In the genomic region with DNA sequence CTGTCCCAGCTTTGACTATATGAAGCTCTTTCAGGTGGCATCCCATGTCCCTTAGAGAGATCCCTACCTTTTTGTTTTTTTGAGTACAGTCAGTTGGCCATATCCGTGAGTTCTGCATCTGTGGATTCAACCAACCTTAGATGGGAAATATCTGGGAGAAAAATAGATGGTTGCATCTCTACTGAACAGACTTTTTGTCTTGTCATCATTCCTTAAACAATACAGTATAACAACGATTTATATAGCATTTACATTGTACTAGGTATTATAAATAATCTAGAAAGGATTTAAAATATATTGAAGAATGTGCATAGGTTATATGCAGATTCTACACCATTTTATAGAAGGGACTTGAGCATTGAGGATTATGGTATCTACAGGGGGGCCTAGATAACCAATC, we compare ENCODE assay signal across 22 cellular contexts.
"Had no signal": no experiment of that assay in that cellular context is flagged by ENCODE, and none has a peak within 500 bp of the region (broad histone marks: within the 10 kb centered on the region; RNA-seq: fewer than 3 reads in every experiment).

No MANE protein-coding gene starts in this region.

- H3K36me3 ChIP-seq: SJSA1 had no signal

- FAIRE-seq: RCC 7860 had no signal

- H3K9ac ChIP-seq: SK-N-SH had no signal

- DNase-seq: Karpas-422, KG1, MM.1S, NCI-H1092 treated with DMSO at 0.1 percent for 48 hours, NCI-H1436, NCI-H187, NCI-H2029, NCI-H2081 treated with DMSO at 0.1 percent for 48 hours, NCI-H2171, NCI-H226, NCI-H446, NCI-H510A, NCI-H524 treated with DMSO at 0.1 percent for 48 hours, NCI-H69, NCI-H774, Right ventricle myocardium superior, RPMI8226, SIG-M5, SK-N-SH, SW 1271 had no signal

- H3K27ac ChIP-seq: SJSA1 had no signal

- H3K27me3 ChIP-seq: SJSA1 had no signal

- H3K4me3 ChIP-seq: SJSA1 had no signal

- H3K9me3 ChIP-seq: SJSA1, SK-N-SH had no signal

- H3K4me2 ChIP-seq: SK-N-SH had no signal
